8 cellular contexts compared by ENCODE assay signal in genomic region chr5:169302491-169303118, GRCh38. TPM values are rescaled to one million over a fixed set of nuclear protein-coding genes. Genes with fewer than 3 reads are reported as not detected.
DNase-seq lines count a peak whose midpoint lies in the region; ATAC-seq and TF ChIP-seq lines count a peak whose summit lies in the region.

No MANE protein-coding gene starts in this region.

- H3K4me2 ChIP-seq in neural progenitor cell, result no peak overlapping the region

- H3K4me3 ChIP-seq in CD4-positive, CD25-positive, alpha-beta regulatory T cell (ENCODE audit: low read depth, low read length), result no peak overlapping the region
- H3K4me3 ChIP-seq in fibroblast of pulmonary artery (replicated peaks; ENCODE audit: low read depth, low read length), result no peak overlapping the region
- no peak overlapping the region for H3K4me3 ChIP-seq in neural progenitor cell
- H3K4me3 ChIP-seq in transverse colon, result no peak overlapping the region

- peaks cover 0 to 5% (median 0%) of the 10 kb centered on the region in 7 donors for H3K9me3 Mint-ChIP-seq in CD4-positive, CD25-positive, alpha-beta regulatory T cell
- H3K9me3 Mint-ChIP-seq in neural progenitor cell, result peaks cover 2% of the 10 kb centered on the region

- ATAC-seq in CD4-positive, CD25-positive, alpha-beta regulatory T cell (ENCODE audit: low read depth in 2 of 2), result no peak
- ATAC-seq in GM19023 (IDR thresholded peaks at IDR 0.05; ENCODE audit: unreplicated experiment), result peak; percentile 64
- ATAC-seq in HG03432 (IDR thresholded peaks at IDR 0.05; ENCODE audit: unreplicated experiment), result peak; percentile 86

- H4K20me1 ChIP-seq in neural progenitor cell (ENCODE audit: low read depth), result no peaks in the 10 kb centered on the region

- H3K27ac ChIP-seq in CD4-positive, CD25-positive, alpha-beta regulatory T cell (ENCODE audit: insufficient read depth, low read length, poor library complexity, severe bottlenecking), result no peak overlapping the region
- H3K27ac ChIP-seq in neural progenitor cell, result no peak overlapping the region
- H3K27ac ChIP-seq in transverse colon, result peak overlapping the region in 1 of 4 donors; percentile 79

- H3F3A ChIP-seq in neural progenitor cell (ENCODE audit: low read depth), result peaks cover 8% of the 10 kb centered on the region

- TF ChIP-seq POLR2A in transverse colon (IDR thresholded peaks at IDR 0.05), result no peak

- no peaks in the 10 kb centered on the region for H3K79me2 ChIP-seq in neural progenitor cell (ENCODE audit: low read depth)

- H3K9me3 ChIP-seq in CD4-positive, CD25-positive, alpha-beta regulatory T cell (ENCODE audit: control insufficient read depth in 2 of 2, low read length in 2 of 2), result no peaks in the 10 kb centered on the region
- H3K9me3 ChIP-seq in neural progenitor cell (ENCODE audit: low read depth), result no peaks in the 10 kb centered on the region
- H3K9me3 ChIP-seq in transverse colon, result no peaks in the 10 kb centered on the region

- H3K36me3 Mint-ChIP-seq in CD4-positive, CD25-positive, alpha-beta regulatory T cell, result no peaks in the 10 kb centered on the region
- no peaks in the 10 kb centered on the region for H3K36me3 Mint-ChIP-seq in neural progenitor cell

- TF ChIP-seq CTCF in fibroblast of pulmonary artery (IDR thresholded peaks at IDR 0.05; ENCODE audit: low read length, missing control alignments) (peak; percentile 97), neural progenitor cell (IDR thresholded peaks at IDR 0.05) (peak; percentile 99), transverse colon (IDR thresholded peaks at IDR 0.05) (peak; percentile 78 to 91 (median 87))

- DNase-seq in CD4-positive, CD25-positive, alpha-beta regulatory T cell, result peak; percentile 4 to 69 (median 14)
- DNase-seq in NCI-H82 treated with DMSO at 0.1 percent for 48 hours (lab: John Stamatoyannopoulos, UW; ENCODE audit: unreplicated experiment) (peak; percentile 60), activated T-cell treated with anti-CD3 and anti-CD28 coated beads for 1 hour (ENCODE audit: low read depth) (peak; percentile 38), fibroblast of pulmonary artery (ENCODE audit: low read depth) (peak; percentile 90), neural progenitor cell (ENCODE audit: low spot score) (peak; percentile 83), transverse colon (peak; percentile 71)

- in situ Hi-C loops in transverse colon (cut with MboI; ENCODE audit: low pct_ligation_motif_present in 1 of 4, low pct_unique_long_range_greater_than_20kb in 1 of 4, low sequenced_read_pairs in 3 of 4), result loop anchor here in 3 of 4 donors (10.0 to 25.0 kb wide), 2 partner anchors 315 to 318 kb away; no protein-coding TSS in a partner anchor

- no peak overlapping the region for H3K9ac ChIP-seq in neural progenitor cell

- no peaks in the 10 kb centered on the region for H3K4me1 ChIP-seq in CD4-positive, CD25-positive, alpha-beta regulatory T cell (ENCODE audit: control insufficient read depth, insufficient read depth, low read length, poor library complexity, severe bottlenecking)
- H3K4me1 ChIP-seq in neural progenitor cell (peaks cover 9% of the 10 kb centered on the region), transverse colon (peaks cover 0 to 15% (median 5%) of the 10 kb centered on the region in 4 donors)

- intact Hi-C loops in transverse colon (cut with DNase I; ENCODE audit: low total_unique reads), result loop anchor here (2.0 to 10.0 kb wide), 3 partner anchors 158 to 628 kb away; no protein-coding TSS in a partner anchor

- no peak for TF ChIP-seq EP300 in transverse colon (IDR thresholded peaks at IDR 0.05; ENCODE audit: low read depth)

- peak overlapping the region; percentile 80 for H2AFZ ChIP-seq in neural progenitor cell (replicated peaks)

- no peak overlapping the region for H3K27ac Mint-ChIP-seq in CD4-positive, CD25-positive, alpha-beta regulatory T cell
- no peak overlapping the region for H3K27ac Mint-ChIP-seq in neural progenitor cell

- 3 to 21% methylated on average over 5 to 17 of the region's 17 CpGs for WGBS in transverse colon (ENCODE audit: low coverage in 1 of 2), 2 donors

- H3K36me3 ChIP-seq in CD4-positive, CD25-positive, alpha-beta regulatory T cell (ENCODE audit: control insufficient read depth, insufficient read depth, low read length), result no peaks in the 10 kb centered on the region
- no peaks in the 10 kb centered on the region for H3K36me3 ChIP-seq in neural progenitor cell
- H3K36me3 ChIP-seq in transverse colon, result no peaks in the 10 kb centered on the region

- no peak overlapping the region for H3K4me3 Mint-ChIP-seq in CD4-positive, CD25-positive, alpha-beta regulatory T cell
- peak overlapping the region; percentile 86 for H3K4me3 Mint-ChIP-seq in neural progenitor cell

- peaks cover 48% of the 10 kb centered on the region for H3K27me3 Mint-ChIP-seq in CD4-positive, CD25-positive, alpha-beta regulatory T cell
- H3K27me3 Mint-ChIP-seq in neural progenitor cell (ENCODE audit: insufficient read depth, low read depth), result peaks cover 11% of the 10 kb centered on the region

- peaks cover 6% of the 10 kb centered on the region for H3K27me3 ChIP-seq in CD4-positive, CD25-positive, alpha-beta regulatory T cell (ENCODE audit: control insufficient read depth, insufficient read depth, low read length)
- H3K27me3 ChIP-seq in neural progenitor cell, result peaks cover 72% of the 10 kb centered on the region
- peaks cover 54% of the 10 kb centered on the region for H3K27me3 ChIP-seq in transverse colon

- peaks cover 0 to 16% (median 5%) of the 10 kb centered on the region in 4 donors for H3K4me1 Mint-ChIP-seq in CD4-positive, CD25-positive, alpha-beta regulatory T cell
- peaks cover 40% of the 10 kb centered on the region for H3K4me1 Mint-ChIP-seq in neural progenitor cell

RNA-seq across cellular contexts. Expression of gene SLIT3, which starts 1.7 kb away (rescaled TPM):
- total RNA-seq in CD4-positive, CD25-positive, alpha-beta regulatory T cell, result not detected
- polyA plus RNA-seq in CD4-positive, CD25-positive, alpha-beta regulatory T cell, result not detected
- 0.22 and 0.28 TPM in 2 replicates for total RNA-seq in neural progenitor cell (ENCODE audit: low replicate concordance)
- 10 to 100 TPM in 2 of 4 donors, 1 to 10 TPM in 2; 6.7 to 60.5 (median 9.6) TPM for total RNA-seq in transverse colon

Comparison
In these comparisons a context has a peak if more than half of its experiments do, and no peak if none do; other contexts are left out.
1. ATAC-seq: peak in GM19023 (single experiment) and HG03432 (single experiment); none in CD4-positive, CD25-positive, alpha-beta regulatory T cell (0 of 2).
2. DNase-seq: peak in every context shown above with its lines; median percentile 90 in fibroblast of pulmonary artery; 83 in neural progenitor cell; 71 in transverse colon; 60 in NCI-H82 treated with DMSO at 0.1 percent for 48 hours; 38 in activated T-cell treated with anti-CD3 and anti-CD28 coated beads for 1 hour; 14 in CD4-positive, CD25-positive, alpha-beta regulatory T cell.
3. Peak in every context shown above with its lines, with median percentiles within 50 percentile points of each other: CTCF ChIP-seq.